In the genomic region with DNA sequence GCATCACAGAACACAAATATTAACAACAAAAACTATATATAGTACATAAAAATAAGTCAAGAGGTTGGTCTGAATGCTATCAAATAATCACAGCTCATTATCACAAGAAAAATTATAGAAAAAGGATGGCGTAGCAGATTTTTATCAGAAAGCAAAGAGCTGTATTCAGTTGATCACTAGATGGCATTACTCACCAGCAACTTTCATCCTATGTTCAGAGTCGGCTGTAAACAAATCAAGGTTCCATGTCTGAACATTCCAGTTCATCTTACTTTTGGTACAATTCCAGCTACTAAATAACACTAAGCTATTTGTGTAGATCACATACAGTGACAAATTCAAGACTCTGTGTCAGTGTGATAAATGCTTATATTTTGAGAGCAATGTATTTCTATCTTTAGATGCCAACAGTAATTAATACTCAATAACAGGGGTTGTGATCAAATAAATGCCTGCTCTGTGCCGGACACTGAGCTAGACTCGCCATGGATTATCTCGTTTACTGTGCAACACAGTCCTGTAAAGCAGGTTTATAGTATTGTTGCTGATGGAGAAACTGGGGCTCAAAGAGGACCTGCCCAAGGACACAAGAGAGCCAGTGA, we compare ENCODE assay signal across 8 cellular contexts. TPM values are rescaled to one million over a fixed set of nuclear protein-coding genes. Genes with fewer than 3 reads are reported as not detected.
DNase-seq lines count a peak whose midpoint lies in the region; FAIRE-seq and TF ChIP-seq lines count a peak whose summit lies in the region.

No MANE protein-coding gene starts in this region.

- no peaks in the 10 kb centered on the region for H3K9me2 ChIP-seq in hepatocyte (replicated peaks; ENCODE audit: insufficient read depth)

- intact Hi-C loops in ascending aorta (cut with DNase I) (loop anchor here (2.0 to 5.0 kb wide), 5 partner anchors 44 to 515 kb away; partner anchors contain the start of genes PSMC1 and TTC7B), spleen (cut with DNase I; ENCODE audit: low total_unique reads) (loop anchor here (5.0 kb wide), 1 partner anchor 396 kb away; no protein-coding TSS in a partner anchor)

- H3K36me3 ChIP-seq in ascending aorta (peaks cover 14 to 31% of the 10 kb centered on the region in 2 donors), hepatocyte (replicated peaks; ENCODE audit: insufficient read depth, low read depth) (no peaks in the 10 kb centered on the region), spleen (peaks cover 0 to 86% (median 38%) of the 10 kb centered on the region in 6 donors)

- H3K4me1 ChIP-seq in ascending aorta = peaks cover 0 to 14% of the 10 kb centered on the region in 2 donors
- H3K4me1 ChIP-seq in hepatocyte (ENCODE audit: insufficient read depth) = peaks cover 30% of the 10 kb centered on the region
- peaks cover 0 to 51% (median 18%) of the 10 kb centered on the region in 6 donors for H3K4me1 ChIP-seq in spleen

- FAIRE-seq in G401.6 (lab: Jason Lieb, UNC) = peak; percentile 93

- H3K4me3 ChIP-seq in ascending aorta (no peak overlapping the region), hepatocyte (no peak overlapping the region), spleen (no peak overlapping the region)

- no peak overlapping the region for H2AFZ ChIP-seq in hepatocyte

- no peaks in the 10 kb centered on the region for H3K27me3 ChIP-seq in ascending aorta
- no peaks in the 10 kb centered on the region for H3K27me3 ChIP-seq in hepatocyte
- H3K27me3 ChIP-seq in spleen (replicated peaks in 1 of 7) = no peaks in the 10 kb centered on the region

- H3K4me2 ChIP-seq in hepatocyte = peak overlapping the region; percentile 6

- peak in 2 of 3 experiments; percentile 52 to 63 for TF ChIP-seq CTCF in ascending aorta (IDR thresholded peaks at IDR 0.05)
- TF ChIP-seq CTCF in hepatocyte (IDR thresholded peaks at IDR 0.05; ENCODE audit: poor library complexity) = peak; percentile 77
- peak in 9 of 11 experiments; percentile 19 to 54 (median 40) for TF ChIP-seq CTCF in spleen (IDR thresholded peaks at IDR 0.05 in 8 of 11, conservative IDR thresholded peaks at IDR 0.05 in 3 of 11)

- no peak for TF ChIP-seq POLR2A in spleen (IDR thresholded peaks at IDR 0.05)

- H4K20me1 ChIP-seq in hepatocyte (ENCODE audit: insufficient read depth, poor library complexity, severe bottlenecking) = no peaks in the 10 kb centered on the region

- H3K79me2 ChIP-seq in hepatocyte = no peaks in the 10 kb centered on the region

- peak overlapping the region; percentile 37 to 40 for H3K27ac ChIP-seq in ascending aorta
- peak overlapping the region; percentile 48 for H3K27ac ChIP-seq in hepatocyte
- H3K27ac ChIP-seq in spleen = peak overlapping the region in 6 of 8 donors; percentile 5 to 78 (median 61)

- H3K9me3 ChIP-seq in ascending aorta (no peaks in the 10 kb centered on the region), hepatocyte (ENCODE audit: low read depth) (no peaks in the 10 kb centered on the region), spleen (no peaks in the 10 kb centered on the region)

- DNase-seq in NCI-H1417 (lab: John Stamatoyannopoulos, UW) = peak; percentile 34 to 81 (median 65)
- no peak for DNase-seq in ascending aorta (ENCODE audit: low spot score in 2 of 2)
- peak; percentile 62 for DNase-seq in hepatocyte (ENCODE audit: low spot score)
- DNase-seq in spleen = no peak
- DNase-seq in 8988T = no peak
- no peak for DNase-seq in amniotic stem cell (lab: John Stamatoyannopoulos, UW)
- no peak for DNase-seq in GDM1 (lab: John Stamatoyannopoulos, UW)

- WGBS in hepatocyte (ENCODE audit: low lambda C conversion rate, missing lambda C conversion rate) = 60% methylated on average over 5 of the region's 5 CpGs
- 69 to 72% (median 72%) methylated on average over 5 of the region's 5 CpGs for WGBS in spleen, 5 donors

RNA-seq across cellular contexts. Expression of gene NRDE2, which starts 30.1 kb away (rescaled TPM):
- total RNA-seq in ascending aorta = 9.2 TPM
- total RNA-seq in hepatocyte = 11.4 and 20.0 TPM in 2 replicates
- 21.9 and 27.9 TPM in 2 replicates for polyA plus RNA-seq in hepatocyte
- total RNA-seq in spleen = 10 to 100 TPM; 15.2 to 28.9 (median 22.4) TPM
- polyA plus RNA-seq in spleen = 10 to 100 TPM in 2 of 3 donors, 1 to 10 TPM in 1; 6.3 to 13.2 (median 11.3) TPM

RNA-seq across cellular contexts. Expression of gene PSMC1, which starts 45.3 kb away (rescaled TPM):
- total RNA-seq in ascending aorta (93.2 TPM), hepatocyte (148 and 171 TPM in 2 replicates), spleen (100 to 1,000 TPM in 1 of 7 donors, 10 to 100 TPM in 6; 70.7 to 103 (median 83.3) TPM)
- polyA plus RNA-seq in hepatocyte (144 and 163 TPM in 2 replicates), spleen (100 to 1,000 TPM in 1 of 3 donors, 10 to 100 TPM in 2; 72.4 to 104 (median 85.9) TPM)

Comparison
In these comparisons a context has a peak if more than half of its experiments do, and no peak if none do; other contexts are left out.
1. DNase-seq: peak in NCI-H1417 (3 of 3) and hepatocyte (single experiment); none in ascending aorta (0 of 2), spleen (single experiment), 8988T (single experiment), amniotic stem cell (single experiment) and GDM1 (single experiment).
2. Peak in every context shown above with its lines, with median percentiles within 50 percentile points of each other: H3K27ac ChIP-seq and CTCF ChIP-seq.